Comparison of ENCODE assay signal across 14 cellular contexts in the genomic region with DNA sequence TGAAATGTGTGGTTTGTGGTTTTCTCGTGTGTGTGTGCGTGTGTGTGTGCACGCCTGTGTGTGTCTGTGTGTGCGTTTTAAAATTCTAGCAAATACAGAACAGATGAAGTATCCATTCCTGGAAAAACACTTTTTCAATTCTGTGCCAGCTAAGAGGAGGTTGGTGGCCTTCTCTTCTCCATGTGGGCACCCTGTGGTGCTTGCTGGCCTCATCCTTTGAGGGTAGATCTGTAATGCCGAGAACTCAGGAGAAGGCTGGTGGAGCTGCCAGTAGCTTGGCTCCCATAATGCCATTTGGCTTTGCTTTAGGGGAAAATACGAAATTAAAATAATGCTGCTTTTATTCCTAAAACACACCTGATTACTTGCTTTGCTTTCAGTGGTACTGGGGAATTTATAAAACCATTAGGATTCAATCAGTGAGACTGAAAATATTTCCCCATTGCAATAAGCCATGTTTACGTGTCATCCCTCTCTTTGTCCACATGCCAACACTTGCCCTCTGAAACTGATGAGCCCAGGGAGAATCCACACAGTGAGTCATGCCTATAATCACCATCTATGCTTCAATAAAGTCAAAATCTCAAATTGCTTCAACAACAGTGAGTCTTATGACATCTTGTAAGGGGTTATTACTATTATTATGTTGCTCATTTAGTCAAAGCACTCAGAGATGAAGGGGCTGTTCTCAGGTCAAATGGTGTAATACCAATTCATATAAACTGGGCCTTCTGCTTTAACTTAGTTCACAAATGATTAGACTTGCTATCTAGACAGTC. TPM values are rescaled to one million over a fixed set of nuclear protein-coding genes. Genes with fewer than 3 reads are reported as not detected.
DNase-seq lines count a peak whose midpoint lies in the region; ATAC-seq, FAIRE-seq and TF ChIP-seq lines count a peak whose summit lies in the region.
"Had no signal": no experiment of that assay in that cellular context is flagged by ENCODE, and none has a peak within 500 bp of the region (broad histone marks: within the 10 kb centered on the region; RNA-seq: fewer than 3 reads in every experiment).

No MANE protein-coding gene starts in this region.

- H2AFZ ChIP-seq in GM12878 (ENCODE audit: control insufficient read depth, low read depth, low read length), result no peak overlapping the region
- H2AFZ ChIP-seq: GM23338, PC-9 had no signal

- peak; percentile 74 for FAIRE-seq in HTR-8/SVneo (lab: Jason Lieb, UNC)
- no peak for FAIRE-seq in GM12878 (lab: Jason Lieb, UNC)
- FAIRE-seq: pancreas had no signal

- CTCF ChIA-PET in GM12878 (lab: Yijun Ruan, JAX), result no interaction called here

- BruUV-seq in GM12878 (replicated peaks; lab: Mats Ljungman, UMichigan), result no TSS peak

- no peak overlapping the region for H3K4me3 ChIP-seq in AG09309 (ENCODE audit: control insufficient read depth, low read depth, low read length)
- H3K4me3 ChIP-seq in GM12878, result no peak overlapping the region
- H3K4me3 ChIP-seq in right atrium auricular region, result no peak overlapping the region
- H3K4me3 ChIP-seq: GM23338, pancreas, PC-9 had no signal

- DNase-seq in AG09309 (ENCODE audit: low read depth) (peak; percentile 94), HTR-8/SVneo (ENCODE audit: insufficient read length, low spot score) (no peak), GM12878 (ENCODE audit: low read depth, low spot score) (no peak), kidney glomerular epithelial cell (lab: John Stamatoyannopoulos, UW) (peak; percentile 82), right atrium auricular region (ENCODE audit: low spot score) (no peak), GOT3 (lab: John Stamatoyannopoulos, UW) (no peak)
- DNase-seq: activated CD4-positive, CD25-positive, alpha-beta regulatory T cell; activated naive CD4-positive, alpha-beta T cell treated with anti-CD3 and anti-CD28 coated beads for 36 hours; NCI-H1105; pancreas had no signal

- 11% methylated on average over 7 of the region's 7 CpGs for WGBS in GM12878 (ENCODE audit: insufficient coverage, insufficient replicate concordance, low lambda C conversion rate, missing lambda C conversion rate)

- TF ChIP-seq POLR2A in GM12878 (IDR thresholded peaks at IDR 0.05; ENCODE audit: low read depth, low read length), result no peak

- H3K79me2 ChIP-seq in GM12878 (ENCODE audit: control insufficient read depth, insufficient read depth, low read length), result no peaks in the 10 kb centered on the region

- POLR2A ChIA-PET in GM12878 (lab: Charles Lee), result no interaction called here

- H3K27me3 ChIP-seq in GM12878 (replicated peaks in 1 of 2; ENCODE audit: control insufficient read depth in 2 of 2, insufficient read depth in 2 of 2, low read length in 1 of 2) (peaks cover 2 to 5% of the 10 kb centered on the region in 2 experiments; a peak in 3 of 4 replicates), right atrium auricular region (no peaks in the 10 kb centered on the region)
- H3K27me3 ChIP-seq: pancreas had no signal

- in situ Hi-C loops in GM12878 (cut with MboI), result no loop called here

- H4K20me1 ChIP-seq in GM12878 (ENCODE audit: control insufficient read depth, insufficient read depth), result no peaks in the 10 kb centered on the region

- TF ChIP-seq EP300 in GM12878 (IDR thresholded peaks at IDR 0.05; ENCODE audit: borderline replicate concordance in 1 of 2, control insufficient read depth in 1 of 2, low read depth in 2 of 2, low read length in 2 of 2), result no peak

- intact Hi-C loops in GM12878 (cut with micrococcal nuclease; ENCODE audit: unreplicated experiment), result no loop called here

- H3K9me3 ChIP-seq in GM12878 (replicated peaks; ENCODE audit: control insufficient read depth, insufficient read depth, low read length) (no peaks in the 10 kb centered on the region), right atrium auricular region (no peaks in the 10 kb centered on the region)
- H3K9me3 ChIP-seq: pancreas had no signal

- H3K27ac ChIP-seq in GM12878 (ENCODE audit: control insufficient read depth, insufficient read depth), result no peak overlapping the region
- no peak overlapping the region for H3K27ac ChIP-seq in right atrium auricular region
- H3K27ac ChIP-seq: pancreas, PC-9 had no signal

- no peak overlapping the region for H3K9ac ChIP-seq in GM12878 (ENCODE audit: control insufficient read depth, insufficient read depth, low read length)

- H3K4me2 ChIP-seq in GM12878 (ENCODE audit: control insufficient read depth, insufficient read depth), result no peak overlapping the region
- H3K4me2 ChIP-seq: GM23338, PC-9 had no signal

- SMC1A ChIA-PET in GM12878 (lab: Charles Lee; ENCODE audit: uncharacterized antibody, unreplicated experiment), result no interaction called here

- no peak for TF ChIP-seq RAD21 in GM12878 (IDR thresholded peaks at IDR 0.05; ENCODE audit: insufficient read depth, low read depth, low read length)

- H3K4me1 ChIP-seq in GM12878 (ENCODE audit: control insufficient read depth, insufficient read depth, low read length) (no peaks in the 10 kb centered on the region), right atrium auricular region (no peaks in the 10 kb centered on the region)
- H3K4me1 ChIP-seq: pancreas had no signal

- TF ChIP-seq CTCF in AG09309 (IDR thresholded peaks at IDR 0.05; ENCODE audit: control insufficient read depth, insufficient read depth, low read depth, low read length, missing control alignments), result no peak
- no peak for TF ChIP-seq CTCF in GM12878 (IDR thresholded peaks at IDR 0.05 in 2 of 3, conservative IDR thresholded peaks at IDR 0.05 in 1 of 3; ENCODE audit: control insufficient read depth in 2 of 3, extremely low read depth in 1 of 3, insufficient read depth in 1 of 3, low read depth in 3 of 3, low read length in 3 of 3)
- TF ChIP-seq CTCF in right atrium auricular region (IDR thresholded peaks at IDR 0.05), result no peak

- ATAC-seq in GM12878 (peak; percentile 27; the same call in 2 of the 3 replicates), GM18519 (IDR thresholded peaks at IDR 0.05; ENCODE audit: low FRiP score, unreplicated experiment) (no peak), HG03457 (IDR thresholded peaks at IDR 0.05; ENCODE audit: unreplicated experiment) (no peak)
- ATAC-seq: GM23338, pancreas had no signal

- no peaks in the 10 kb centered on the region for H3K36me3 ChIP-seq in GM12878 (ENCODE audit: control insufficient read depth in 2 of 2, insufficient read depth in 2 of 2, low read length in 1 of 2)
- no peaks in the 10 kb centered on the region for H3K36me3 ChIP-seq in right atrium auricular region
- H3K36me3 ChIP-seq: pancreas had no signal

- RAD21 ChIA-PET in GM12878 (lab: Charles Lee; ENCODE audit: unreplicated experiment), result no interaction called here

TF ChIP-seq in GM12878, 131 proteins besides CTCF, POLR2A, EP300 and RAD21:
- TF ChIP-seq ETV6 (conservative IDR thresholded peaks at IDR 0.05 in 1 of 2, IDR thresholded peaks at IDR 0.05 in 1 of 2; ENCODE audit: borderline replicate concordance in 1 of 2, low read depth in 1 of 2) (no peak), CHD1 (IDR thresholded peaks at IDR 0.05; ENCODE audit: low read depth, low read length) (no peak), SMAD5 (IDR thresholded peaks at IDR 0.05; ENCODE audit: low read depth) (no peak)

RNA-seq across cellular contexts. Expression of gene ABCA4, which starts 39.2 kb away (rescaled TPM):
- not detected in 2 replicates for total RNA-seq in GM12878 (2013; cell fraction: nucleolus; rRNA removed)
- total RNA-seq in GM12878 (2014; rRNA removed) (0.06 TPM in 1 of 2 replicates, not detected in the other), GM12878 (2014; rRNA removed; fragmentation: Illumina TruSeq; extraction: Trizol) (not detected in 2 replicates), GM12878 (2021) (0.24 and 0.28 TPM in 2 replicates), right atrium auricular region (under 1 TPM in 1 of 2 donors, not detected in 1; 0.51 TPM)
- not detected for polyA plus RNA-seq in GM12878 (2011; ENCODE audit: low read depth)
- polyA plus RNA-seq in GM12878 (2011; rRNA removed) (0.03 and 0.09 TPM in 2 replicates), GM12878 (2014; fragmentation: Illumina TruSeq; extraction: Trizol) (0.03 TPM in 1 of 2 replicates, not detected in the other), GM12878 (2014; fragmentation: Nextera tagmentation; extraction: Ambion mirVana) (not detected), GM12878 (2014; rRNA removed) (0.17 TPM in 1 of 2 replicates, not detected in the other), GM12878 (2016; fragmentation: Nextera tagmentation; extraction: Ambion mirVana) (under 1 TPM; 0.11 to 0.16 TPM)
- polyA plus RNA-seq in GM12878 (2011; cell fraction: cytosol; rRNA removed), result 0.05 and 0.09 TPM in 2 replicates
- 0.10 and 0.37 TPM in 2 replicates for polyA plus RNA-seq in GM12878 (2011; cell fraction: nucleus; rRNA removed)
- 0.03 and 0.06 TPM in 2 replicates for polyA plus RNA-seq in GM12878 (2012)
- 0.21 TPM in 1 of 2 replicates, not detected in the other for polyA minus RNA-seq in GM12878 (2011; rRNA and poly(A)+ RNA removed)
- not detected in 2 replicates for polyA minus RNA-seq in GM12878 (2011; cell fraction: cytosol; rRNA and poly(A)+ RNA removed)
- not detected in 2 replicates for polyA minus RNA-seq in GM12878 (2011; cell fraction: nucleus; rRNA and poly(A)+ RNA removed)
- total RNA-seq: GM23338 had no signal
- polyA plus RNA-seq: GM23338 had no signal

Comparison
In these comparisons a context has a peak if more than half of its experiments do, and no peak if none do; other contexts are left out.
1. DNase-seq: peak in AG09309 (single experiment) and kidney glomerular epithelial cell (single experiment); none in HTR-8/SVneo (single experiment), GM12878 (single experiment), right atrium auricular region (single experiment) and GOT3 (single experiment).